In the genomic region with DNA sequence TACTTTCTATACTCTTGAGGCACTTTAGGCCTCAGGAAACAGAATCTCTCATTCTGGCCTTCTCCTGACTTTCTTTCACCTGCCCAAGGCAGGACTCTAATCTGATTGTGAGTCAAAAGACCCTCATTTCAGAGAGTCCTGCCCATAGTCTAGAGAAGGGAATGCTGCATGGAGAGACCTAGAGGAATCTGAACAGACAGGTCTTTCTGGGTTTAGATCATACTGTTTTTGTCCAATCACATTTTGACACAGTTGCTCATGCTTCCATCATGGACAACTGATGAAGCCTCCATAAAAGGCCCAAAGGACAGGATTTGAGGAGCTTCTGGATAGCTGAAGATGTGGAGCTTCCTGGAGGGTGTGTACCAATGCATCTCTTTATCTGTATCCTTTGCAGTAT, we compare ENCODE assay signal across 16 cellular contexts. TPM values are rescaled to one million over a fixed set of nuclear protein-coding genes. Genes with fewer than 3 reads are reported as not detected.
DNase-seq lines count a peak whose midpoint lies in the region; TF ChIP-seq lines count a peak whose summit lies in the region.
"Had no signal": no experiment of that assay in that cellular context is flagged by ENCODE, and none has a peak within 500 bp of the region (broad histone marks: within the 10 kb centered on the region; RNA-seq: fewer than 3 reads in every experiment).

No MANE protein-coding gene starts in this region.

- no peak overlapping the region for H3K4me3 ChIP-seq in PC-9
- H3K4me3 ChIP-seq: GM12878 had no signal

- H3K36me3 ChIP-seq in PC-9 (ENCODE audit: low read depth), result no peaks in the 10 kb centered on the region
- H3K36me3 ChIP-seq: BE2C had no signal

- H3K36me3 Mint-ChIP-seq in mesothelial cell of epicardium, result no peaks in the 10 kb centered on the region
- H3K36me3 Mint-ChIP-seq: CD4-positive, CD25-positive, alpha-beta regulatory T cell; CD8-positive, alpha-beta memory T cell had no signal

- peaks cover 6% of the 10 kb centered on the region for H3K9me3 Mint-ChIP-seq in mesothelial cell of epicardium
- H3K9me3 Mint-ChIP-seq: H9 had no signal

- peaks cover 22% of the 10 kb centered on the region for H3K4me1 Mint-ChIP-seq in mesothelial cell of epicardium
- H3K4me1 Mint-ChIP-seq: CD4-positive, CD25-positive, alpha-beta regulatory T cell; CD8-positive, alpha-beta memory T cell had no signal

- no peak overlapping the region for H3K4me2 ChIP-seq in PC-9

- no peaks in the 10 kb centered on the region for H4K20me1 ChIP-seq in PC-9 (ENCODE audit: insufficient read depth)

- H3K4me1 ChIP-seq in PC-9 (replicated peaks; ENCODE audit: insufficient read depth), result 0 out of 2 replicates have a peak, but pooled peaks cover 6% of the 10 kb centered on the region
- H3K4me1 ChIP-seq: BE2C had no signal

- no peaks in the 10 kb centered on the region for H3F3A ChIP-seq in PC-9 (ENCODE audit: insufficient read depth, low read depth)

- H3K27ac Mint-ChIP-seq in mesothelial cell of epicardium, result peak overlapping the region; percentile 70
- H3K27ac Mint-ChIP-seq: CD4-positive, CD25-positive, alpha-beta regulatory T cell; CD8-positive, alpha-beta memory T cell; H9 had no signal

- H3K9me3 ChIP-seq in PC-9 (ENCODE audit: insufficient read depth, low read depth), result no peaks in the 10 kb centered on the region
- H3K9me3 ChIP-seq: BE2C had no signal

- intact Hi-C loops in PC-9 (cut with micrococcal nuclease; ENCODE audit: unreplicated experiment), result no loop called here

- no peaks in the 10 kb centered on the region for H3K79me2 ChIP-seq in PC-9 (ENCODE audit: low read depth)

- TF ChIP-seq POLR2A in erythroblast (IDR thresholded peaks at IDR 0.05; ENCODE audit: low read length), result no peak

- POLR2A ChIA-PET in PC-9 (lab: Charles Lee; ENCODE audit: unreplicated experiment), result interaction anchor here (0.5 kb wide), 1 partner anchor 75 kb away, joined by 3 read pairs; no protein-coding TSS in a partner anchor

- CTCF ChIA-PET in PC-9 (lab: Charles Lee), result no interaction called here

- no peaks in the 10 kb centered on the region for H3K27me3 Mint-ChIP-seq in mesothelial cell of epicardium (ENCODE audit: low read depth)
- H3K27me3 Mint-ChIP-seq: CD4-positive, CD25-positive, alpha-beta regulatory T cell had no signal

- H3K9me2 ChIP-seq in PC-9 (ENCODE audit: insufficient read depth), result no peaks in the 10 kb centered on the region

- H3K27ac ChIP-seq in PC-9, result no peak overlapping the region

- no peak overlapping the region for H3K4me3 Mint-ChIP-seq in mesothelial cell of epicardium
- H3K4me3 Mint-ChIP-seq: CD8-positive, alpha-beta memory T cell; H9 had no signal

- H3K27me3 ChIP-seq in PC-9 (ENCODE audit: insufficient read depth, low read depth), result no peaks in the 10 kb centered on the region
- H3K27me3 ChIP-seq: BE2C had no signal

- H2AFZ ChIP-seq in PC-9, result peak overlapping the region; percentile 37; the same call in 1 of the 2 replicates

- no TSS peak for BruUV-seq in PC-9 (replicated peaks; lab: Mats Ljungman, UMichigan)

- DNase-seq in ELF-1 (ENCODE audit: low read depth, low spot score), result peak; percentile 47
- no peak for DNase-seq in PC-9
- no peak for DNase-seq in mesothelial cell of epicardium (ENCODE audit: low spot score in 2 of 2, unreplicated experiment in 2 of 2)
- DNase-seq in 8988T, result no peak
- no peak for DNase-seq in erythroblast (lab: John Stamatoyannopoulos, UW)
- DNase-seq in SHP77 treated with DMSO at 0.1 percent for 48 hours (lab: John Stamatoyannopoulos, UW), result no peak
- DNase-seq: ACHN; BE2C; C1 segment of cervical spinal cord; CD4-positive, CD25-positive, alpha-beta regulatory T cell; CD8-positive, alpha-beta memory T cell; COR-L47; DMS79 treated with DMSO at 0.1 percent for 48 hours; H9; IMR-90 had no signal

- no peak for TF ChIP-seq CTCF in PC-9 (conservative IDR thresholded peaks at IDR 0.05)
- no peak for TF ChIP-seq CTCF in mesothelial cell of epicardium (IDR thresholded peaks at IDR 0.05; ENCODE audit: unreplicated experiment)

RNA-seq across cellular contexts. Expression of gene BTBD3, which starts 48.1 kb away (rescaled TPM):
- total RNA-seq in PC-9 (2021) (17.6 and 19.6 TPM in 2 replicates), mesothelial cell of epicardium (58.8 to 65.1 TPM (median 63.5 TPM) in 3 replicates)
